ENCODE assay signal across 28 cellular contexts in genomic region chr6:50965495-50965894, GRCh38.
"Had no signal": no experiment of that assay in that cellular context is flagged by ENCODE, and none has a peak within 500 bp of the region (broad histone marks: within the 10 kb centered on the region; RNA-seq: fewer than 3 reads in every experiment).

No MANE protein-coding gene starts in this region.

- ATAC-seq: stimulated activated effector memory CD8-positive, alpha-beta T cell treated with anti-CD3 and anti-CD28 coated beads, Interleukin-12 subunit alpha, Interleukin-12 subunit beta, amount 100 ng/mL, for 72 hours; stimulated activated memory B cell treated with anti-CD40 and anti-IgM and Interleukin-4, amounts not matched to agents 10 μg/mL and 1 μg/mL and 100 μg/mL, for 72 hours; stimulated activated naive B cell treated with anti-CD40 and anti-IgM and Interleukin-4, amounts not matched to agents 10 μg/mL and 1 μg/mL and 100 μg/mL, for 72 hours; stimulated activated naive CD8-positive, alpha-beta T cell treated with anti-CD3 and anti-CD28 coated beads, Interleukin-15, amount 100 ng/mL, for 72 hours; stimulated activated naive CD8-positive, alpha-beta T cell treated with anti-CD3 and anti-CD28 coated beads, Interleukin-15, Interleukin-2, amounts not matched to agents 100 U/mL and 50 U/mL, for 24 hours; upper lobe of right lung had no signal

- H3K4me1 Mint-ChIP-seq: stimulated activated effector memory CD8-positive, alpha-beta T cell treated with anti-CD3 and anti-CD28 coated beads, Interleukin-12 subunit alpha, Interleukin-12 subunit beta, amount 100 ng/mL, for 72 hours; stimulated activated naive CD8-positive, alpha-beta T cell treated with anti-CD3 and anti-CD28 coated beads, Interleukin-15, amount 100 ng/mL, for 72 hours had no signal

- H3K4me3 Mint-ChIP-seq: stimulated activated effector memory CD8-positive, alpha-beta T cell treated with anti-CD3 and anti-CD28 coated beads, Interleukin-12 subunit alpha, Interleukin-12 subunit beta, amount 100 ng/mL, for 72 hours; stimulated activated memory B cell treated with anti-CD40 and anti-IgM and Interleukin-4, amounts not matched to agents 10 μg/mL and 1 μg/mL and 100 μg/mL, for 72 hours; stimulated activated naive B cell treated with anti-CD40 and anti-IgM and Interleukin-4, amounts not matched to agents 10 μg/mL and 1 μg/mL and 100 μg/mL, for 72 hours; stimulated activated naive CD8-positive, alpha-beta T cell treated with anti-CD3 and anti-CD28 coated beads, Interleukin-15, amount 100 ng/mL, for 72 hours; stimulated activated naive CD8-positive, alpha-beta T cell treated with anti-CD3 and anti-CD28 coated beads, Interleukin-15, Interleukin-2, amounts not matched to agents 100 ng/mL and 50 ng/mL, for 24 hours; type B pancreatic cell had no signal

- DNase-seq: stimulated activated CD4-positive, alpha-beta T cell treated with anti-CD3 and anti-CD28 coated beads, Interleukin-2, amount 100 ng/mL, for 48 hours; stimulated activated CD4-positive, alpha-beta T cell treated with anti-CD3 and anti-CD28 coated beads, Interleukin-4, amount 100 ng/mL, for 1 hour; stimulated activated CD4-positive, alpha-beta T cell treated with anti-CD3 and anti-CD28 coated beads, Interleukin-4, amount 100 ng/mL, for 24 hours; stimulated activated CD4-positive, alpha-beta T cell treated with anti-CD3 and anti-CD28 coated beads, Interleukin-4, amount 100 ng/mL, for 4 hours; stimulated activated CD8-positive, alpha-beta memory T cell treated with anti-CD3 and anti-CD28 coated beads, Interleukin-4, amount 100 ng/mL, for 48 hours; stimulated activated naive B cell treated with anti-CD40 and anti-IgM and Interleukin-4, amounts not matched to agents 10 μg/mL and 1 μg/mL and 100 μg/mL, for 72 hours; stimulated activated naive CD4-positive, alpha-beta T cell; stimulated activated naive CD4-positive, alpha-beta T cell treated with Interleukin-2 at 50 U/mL for 16 hours; stimulated activated naive CD8-positive, alpha-beta T cell treated with anti-CD3 and anti-CD28 coated beads, Interleukin-15, amount 100 ng/mL, for 72 hours; stimulated activated naive CD8-positive, alpha-beta T cell treated with anti-CD3 and anti-CD28 coated beads, Interleukin-15, Interleukin-2, amounts not matched to agents 100 U/mL and 50 U/mL, for 24 hours; stomach; substantia nigra; testis; thyroid gland; tibial artery; transverse colon; trophoblast cell; upper lobe of left lung; upper lobe of right lung; uterus had no signal

- H3K27ac Mint-ChIP-seq: stimulated activated effector memory CD8-positive, alpha-beta T cell treated with anti-CD3 and anti-CD28 coated beads, Interleukin-12 subunit alpha, Interleukin-12 subunit beta, amount 100 ng/mL, for 72 hours; stimulated activated memory B cell treated with anti-CD40 and anti-IgM and Interleukin-4, amounts not matched to agents 10 μg/mL and 1 μg/mL and 100 μg/mL, for 72 hours; stimulated activated naive B cell treated with anti-CD40 and anti-IgM and Interleukin-4, amounts not matched to agents 10 μg/mL and 1 μg/mL and 100 μg/mL, for 72 hours; stimulated activated naive CD8-positive, alpha-beta T cell treated with anti-CD3 and anti-CD28 coated beads, Interleukin-15, amount 100 ng/mL, for 72 hours; stimulated activated naive CD8-positive, alpha-beta T cell treated with anti-CD3 and anti-CD28 coated beads, Interleukin-15, Interleukin-2, amounts not matched to agents 100 ng/mL and 50 ng/mL, for 24 hours; type B pancreatic cell had no signal

- H3K27me3 ChIP-seq: stomach, suprapubic skin, testis, thyroid gland, tibial artery, tibial nerve, transverse colon, upper lobe of left lung, upper lobe of right lung, vagina had no signal

- H3K4me3 ChIP-seq: stomach, suprapubic skin, testis, thoracic aorta, thyroid gland, tibial artery, tibial nerve, transverse colon, upper lobe of left lung, upper lobe of right lung, uterus, vagina had no signal

- H3K9me3 ChIP-seq: stomach, suprapubic skin, testis, thoracic aorta, thyroid gland, tibial artery, tibial nerve, transverse colon, upper lobe of left lung, upper lobe of right lung, uterus, vagina had no signal

- H3K27ac ChIP-seq: stomach, suprapubic skin, testis, thoracic aorta, thyroid gland, tibial artery, tibial nerve, transverse colon, upper lobe of left lung, upper lobe of right lung, uterus, vagina had no signal

- H3K4me1 ChIP-seq: stomach, suprapubic skin, testis, thyroid gland, tibial artery, tibial nerve, transverse colon, upper lobe of left lung, upper lobe of right lung, uterus, vagina had no signal

- H3K9me3 Mint-ChIP-seq: stimulated activated naive CD8-positive, alpha-beta T cell treated with anti-CD3 and anti-CD28 coated beads, Interleukin-15, amount 100 ng/mL, for 72 hours; type B pancreatic cell had no signal

- H3K36me3 ChIP-seq: stomach, suprapubic skin, thoracic aorta, thyroid gland, tibial artery, tibial nerve, transverse colon, upper lobe of left lung, upper lobe of right lung, uterus, vagina had no signal

- H3K36me3 Mint-ChIP-seq: stimulated activated effector memory CD8-positive, alpha-beta T cell treated with anti-CD3 and anti-CD28 coated beads, Interleukin-12 subunit alpha, Interleukin-12 subunit beta, amount 100 ng/mL, for 72 hours; stimulated activated memory B cell treated with anti-CD40 and anti-IgM and Interleukin-4, amounts not matched to agents 10 μg/mL and 1 μg/mL and 100 μg/mL, for 72 hours; stimulated activated naive B cell treated with anti-CD40 and anti-IgM and Interleukin-4, amounts not matched to agents 10 μg/mL and 1 μg/mL and 100 μg/mL, for 72 hours; type B pancreatic cell had no signal

- H3K27me3 Mint-ChIP-seq: stimulated activated memory B cell treated with anti-CD40 and anti-IgM and Interleukin-4, amounts not matched to agents 10 μg/mL and 1 μg/mL and 100 μg/mL, for 72 hours; stimulated activated naive B cell treated with anti-CD40 and anti-IgM and Interleukin-4, amounts not matched to agents 10 μg/mL and 1 μg/mL and 100 μg/mL, for 72 hours; stimulated activated naive CD8-positive, alpha-beta T cell treated with anti-CD3 and anti-CD28 coated beads, Interleukin-15, amount 100 ng/mL, for 72 hours; stimulated activated naive CD8-positive, alpha-beta T cell treated with anti-CD3 and anti-CD28 coated beads, Interleukin-15, Interleukin-2, amounts not matched to agents 100 ng/mL and 50 ng/mL, for 24 hours; type B pancreatic cell had no signal
